Comparison of ENCODE assay signal across 1 cellular context in genomic region chr6:6057442-6058053, GRCh38.
TF ChIP-seq lines count a peak whose summit lies in the region.

No MANE protein-coding gene starts in this region.

TF ChIP-seq in WTC11, 78 proteins besides CTCF, POLR2A, EP300 and RAD21 (continued from another document):
- TF ChIP-seq, protein P1, sequence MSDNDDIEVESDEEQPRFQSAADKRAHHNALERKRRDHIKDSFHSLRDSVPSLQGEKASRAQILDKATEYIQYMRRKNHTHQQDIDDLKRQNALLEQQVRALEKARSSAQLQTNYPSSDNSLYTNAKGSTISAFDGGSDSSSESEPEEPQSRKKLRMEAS (CRISPR knock-in tag; IDR thresholded peaks at IDR 0.05) = no peak
- TF ChIP-seq USF1 (CRISPR knock-in tag; IDR thresholded peaks at IDR 0.05) (no peak), OVOL2 (CRISPR knock-in tag; IDR thresholded peaks at IDR 0.05; ENCODE audit: borderline replicate concordance) (no peak), FOXP1 (CRISPR knock-in tag; IDR thresholded peaks at IDR 0.05; ENCODE audit: borderline replicate concordance) (no peak)
TF ChIP-seq in WTC11: peak in this region for 0.
